ENCODE assay signal across 3 cellular contexts in genomic region chr2:233449071-233449901, GRCh38.
TF ChIP-seq lines count a peak whose summit lies in the region.

No MANE protein-coding gene starts in this region.

TF ChIP-seq in SK-N-SH, 30 proteins besides CTCF, POLR2A, EP300 and RAD21:
- TF ChIP-seq USF2 (IDR thresholded peaks at IDR 0.05; ENCODE audit: borderline replicate concordance, low read depth, low read length) (no peak), RCOR1 (IDR thresholded peaks at IDR 0.05; ENCODE audit: low read length) (no peak), TEAD4 (IDR thresholded peaks at IDR 0.05; ENCODE audit: borderline replicate concordance, insufficient read depth) (no peak), NRF1 (IDR thresholded peaks at IDR 0.05; ENCODE audit: low read depth, low read length) (no peak), POLR2AphosphoS5 (IDR thresholded peaks at IDR 0.05; ENCODE audit: low read depth, low read length) (no peak), RFX5 (IDR thresholded peaks at IDR 0.05; ENCODE audit: low read length) (no peak), RXRA (IDR thresholded peaks at IDR 0.05; ENCODE audit: borderline replicate concordance, low read depth) (no peak), MXI1 (IDR thresholded peaks at IDR 0.05; ENCODE audit: low read depth, low read length) (no peak), USF1 (IDR thresholded peaks at IDR 0.05; ENCODE audit: borderline replicate concordance, low read depth) (no peak), ELF1 (IDR thresholded peaks at IDR 0.05) (no peak), GATA2 (CRISPR knock-in tag; IDR thresholded peaks at IDR 0.05) (no peak), MAX (IDR thresholded peaks at IDR 0.05; ENCODE audit: low read depth) (no peak), TCF12 (IDR thresholded peaks at IDR 0.05) (no peak)
- TF ChIP-seq, protein P1, sequence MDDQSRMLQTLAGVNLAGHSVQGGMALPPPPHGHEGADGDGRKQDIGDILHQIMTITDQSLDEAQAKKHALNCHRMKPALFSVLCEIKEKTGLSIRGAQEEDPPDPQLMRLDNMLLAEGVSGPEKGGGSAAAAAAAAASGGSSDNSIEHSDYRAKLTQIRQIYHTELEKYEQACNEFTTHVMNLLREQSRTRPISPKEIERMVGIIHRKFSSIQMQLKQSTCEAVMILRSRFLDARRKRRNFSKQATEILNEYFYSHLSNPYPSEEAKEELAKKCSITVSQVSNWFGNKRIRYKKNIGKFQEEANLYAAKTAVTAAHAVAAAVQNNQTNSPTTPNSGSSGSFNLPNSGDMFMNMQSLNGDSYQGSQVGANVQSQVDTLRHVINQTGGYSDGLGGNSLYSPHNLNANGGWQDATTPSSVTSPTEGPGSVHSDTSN (IDR thresholded peaks at IDR 0.05) = no peak
TF ChIP-seq in SK-N-SH: peak in this region for 0.

TF ChIP-seq in SK-N-SH treated with all-trans-retinoic acid at 6 μM for 48 hours, 23 proteins besides CTCF, POLR2A, EP300 and RAD21:
- TF ChIP-seq, protein P2, sequence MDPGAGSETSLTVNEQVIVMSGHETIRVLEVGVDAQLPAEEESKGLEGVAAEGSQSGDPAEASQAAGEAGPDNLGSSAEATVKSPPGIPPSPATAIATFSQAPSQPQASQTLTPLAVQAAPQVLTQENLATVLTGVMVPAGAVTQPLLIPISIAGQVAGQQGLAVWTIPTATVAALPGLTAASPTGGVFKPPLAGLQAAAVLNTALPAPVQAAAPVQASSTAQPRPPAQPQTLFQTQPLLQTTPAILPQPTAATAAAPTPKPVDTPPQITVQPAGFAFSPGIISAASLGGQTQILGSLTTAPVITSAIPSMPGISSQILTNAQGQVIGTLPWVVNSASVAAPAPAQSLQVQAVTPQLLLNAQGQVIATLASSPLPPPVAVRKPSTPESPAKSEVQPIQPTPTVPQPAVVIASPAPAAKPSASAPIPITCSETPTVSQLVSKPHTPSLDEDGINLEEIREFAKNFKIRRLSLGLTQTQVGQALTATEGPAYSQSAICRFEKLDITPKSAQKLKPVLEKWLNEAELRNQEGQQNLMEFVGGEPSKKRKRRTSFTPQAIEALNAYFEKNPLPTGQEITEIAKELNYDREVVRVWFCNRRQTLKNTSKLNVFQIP (CRISPR knock-in tag; IDR thresholded peaks at IDR 0.05; ENCODE audit: borderline replicate concordance, low read depth) = no peak
- no peak for TF ChIP-seq ZFP30 (CRISPR knock-in tag; IDR thresholded peaks at IDR 0.05)
- TF ChIP-seq OSR1 (CRISPR knock-in tag; IDR thresholded peaks at IDR 0.05) = no peak
- TF ChIP-seq ZNF8 (CRISPR knock-in tag; IDR thresholded peaks at IDR 0.05) = no peak
- TF ChIP-seq ZNF70 (CRISPR knock-in tag; IDR thresholded peaks at IDR 0.05) = no peak
- TF ChIP-seq ARNTL (CRISPR knock-in tag; IDR thresholded peaks at IDR 0.05; ENCODE audit: borderline replicate concordance, low read depth) = no peak
- TF ChIP-seq ZNF565 (CRISPR knock-in tag; conservative IDR thresholded peaks at IDR 0.05; ENCODE audit: low read depth) = no peak
- TF ChIP-seq, protein P3, sequence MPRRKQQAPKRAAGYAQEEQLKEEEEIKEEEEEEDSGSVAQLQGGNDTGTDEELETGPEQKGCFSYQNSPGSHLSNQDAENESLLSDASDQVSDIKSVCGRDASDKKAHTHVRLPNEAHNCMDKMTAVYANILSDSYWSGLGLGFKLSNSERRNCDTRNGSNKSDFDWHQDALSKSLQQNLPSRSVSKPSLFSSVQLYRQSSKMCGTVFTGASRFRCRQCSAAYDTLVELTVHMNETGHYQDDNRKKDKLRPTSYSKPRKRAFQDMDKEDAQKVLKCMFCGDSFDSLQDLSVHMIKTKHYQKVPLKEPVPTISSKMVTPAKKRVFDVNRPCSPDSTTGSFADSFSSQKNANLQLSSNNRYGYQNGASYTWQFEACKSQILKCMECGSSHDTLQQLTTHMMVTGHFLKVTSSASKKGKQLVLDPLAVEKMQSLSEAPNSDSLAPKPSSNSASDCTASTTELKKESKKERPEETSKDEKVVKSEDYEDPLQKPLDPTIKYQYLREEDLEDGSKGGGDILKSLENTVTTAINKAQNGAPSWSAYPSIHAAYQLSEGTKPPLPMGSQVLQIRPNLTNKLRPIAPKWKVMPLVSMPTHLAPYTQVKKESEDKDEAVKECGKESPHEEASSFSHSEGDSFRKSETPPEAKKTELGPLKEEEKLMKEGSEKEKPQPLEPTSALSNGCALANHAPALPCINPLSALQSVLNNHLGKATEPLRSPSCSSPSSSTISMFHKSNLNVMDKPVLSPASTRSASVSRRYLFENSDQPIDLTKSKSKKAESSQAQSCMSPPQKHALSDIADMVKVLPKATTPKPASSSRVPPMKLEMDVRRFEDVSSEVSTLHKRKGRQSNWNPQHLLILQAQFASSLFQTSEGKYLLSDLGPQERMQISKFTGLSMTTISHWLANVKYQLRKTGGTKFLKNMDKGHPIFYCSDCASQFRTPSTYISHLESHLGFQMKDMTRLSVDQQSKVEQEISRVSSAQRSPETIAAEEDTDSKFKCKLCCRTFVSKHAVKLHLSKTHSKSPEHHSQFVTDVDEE (CRISPR knock-in tag; IDR thresholded peaks at IDR 0.05) = no peak
- no peak for TF ChIP-seq RARB (CRISPR knock-in tag; IDR thresholded peaks at IDR 0.05)
- no peak for TF ChIP-seq CSRNP3 (CRISPR knock-in tag; IDR thresholded peaks at IDR 0.05)
- TF ChIP-seq ZC3H10 (CRISPR knock-in tag; IDR thresholded peaks at IDR 0.05) = no peak
- no peak for TF ChIP-seq ZFP3 (CRISPR knock-in tag; IDR thresholded peaks at IDR 0.05)
- TF ChIP-seq GLIS3 (CRISPR knock-in tag; IDR thresholded peaks at IDR 0.05) = no peak
- no peak for TF ChIP-seq TOX (CRISPR knock-in tag; IDR thresholded peaks at IDR 0.05; ENCODE audit: borderline replicate concordance)
- TF ChIP-seq, protein P4, sequence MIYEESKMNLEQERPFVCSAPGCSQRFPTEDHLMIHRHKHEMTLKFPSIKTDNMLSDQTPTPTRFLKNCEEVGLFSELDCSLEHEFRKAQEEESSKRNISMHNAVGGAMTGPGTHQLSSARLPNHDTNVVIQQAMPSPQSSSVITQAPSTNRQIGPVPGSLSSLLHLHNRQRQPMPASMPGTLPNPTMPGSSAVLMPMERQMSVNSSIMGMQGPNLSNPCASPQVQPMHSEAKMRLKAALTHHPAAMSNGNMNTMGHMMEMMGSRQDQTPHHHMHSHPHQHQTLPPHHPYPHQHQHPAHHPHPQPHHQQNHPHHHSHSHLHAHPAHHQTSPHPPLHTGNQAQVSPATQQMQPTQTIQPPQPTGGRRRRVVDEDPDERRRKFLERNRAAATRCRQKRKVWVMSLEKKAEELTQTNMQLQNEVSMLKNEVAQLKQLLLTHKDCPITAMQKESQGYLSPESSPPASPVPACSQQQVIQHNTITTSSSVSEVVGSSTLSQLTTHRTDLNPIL (CRISPR knock-in tag; IDR thresholded peaks at IDR 0.05; ENCODE audit: low read depth) = no peak
- TF ChIP-seq CSDC2 (CRISPR knock-in tag; IDR thresholded peaks at IDR 0.05) = no peak
- TF ChIP-seq PPARA (CRISPR knock-in tag; IDR thresholded peaks at IDR 0.05; ENCODE audit: borderline replicate concordance) = no peak
- no peak for TF ChIP-seq SNAI2 (CRISPR knock-in tag; IDR thresholded peaks at IDR 0.05)
- TF ChIP-seq ESRRG (CRISPR knock-in tag; IDR thresholded peaks at IDR 0.05) = no peak
- no peak for TF ChIP-seq TCF4 (CRISPR knock-in tag; IDR thresholded peaks at IDR 0.05; ENCODE audit: borderline replicate concordance)
TF ChIP-seq in SK-N-SH treated with all-trans-retinoic acid at 6 μM for 48 hours: peak in this region for 0.

TF ChIP-seq in K562, 482 proteins besides CTCF, POLR2A, EP300 and RAD21:
- no peak for TF ChIP-seq ZNF165 (CRISPR knock-in tag; IDR thresholded peaks at IDR 0.05; ENCODE audit: borderline replicate concordance)
- no peak for TF ChIP-seq STAG1 (CRISPR knock-in tag; IDR thresholded peaks at IDR 0.05; ENCODE audit: borderline replicate concordance)
TF ChIP-seq in K562: peak in this region for 0.
